17 cellular contexts compared by ENCODE assay signal in the genomic region with DNA sequence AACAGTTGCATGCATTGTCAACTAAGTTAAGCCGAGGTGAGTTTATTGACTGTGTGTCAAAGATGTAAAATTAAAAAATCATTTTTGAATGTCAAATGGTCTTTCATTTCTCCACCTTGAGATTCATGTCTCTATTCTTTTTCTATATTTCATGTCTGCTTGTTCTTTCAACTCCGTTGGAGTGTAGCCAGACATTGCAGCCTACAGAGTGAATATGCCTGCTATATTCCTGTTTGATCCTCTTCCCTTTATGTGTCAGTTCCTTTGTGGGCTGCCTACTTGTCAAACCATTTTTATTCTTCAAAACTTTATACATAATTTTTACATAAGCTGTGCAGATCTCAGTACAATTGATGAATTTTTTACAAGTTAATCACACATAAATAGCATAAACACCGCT.
"Had no signal": no experiment of that assay in that cellular context is flagged by ENCODE, and none has a peak within 500 bp of the region (broad histone marks: within the 10 kb centered on the region; RNA-seq: fewer than 3 reads in every experiment).

No MANE protein-coding gene starts in this region.

- H3K4me1 ChIP-seq: esophagus squamous epithelium, parathyroid adenoma, prostate gland, right lobe of liver, suprapubic skin, tibial artery, upper lobe of right lung, vagina had no signal

- H3K4me3 Mint-ChIP-seq: naive thymus-derived CD4-positive, alpha-beta T cell; nephron progenitor cell; stimulated activated effector memory CD8-positive, alpha-beta T cell treated with anti-CD3 and anti-CD28 coated beads, Interleukin-12 subunit alpha, Interleukin-12 subunit beta, amount 100 ng/mL, for 72 hours had no signal

- H3K27ac ChIP-seq: esophagus squamous epithelium, hepatocyte, parathyroid adenoma, prostate gland, right lobe of liver, suprapubic skin, tibial artery, upper lobe of right lung, vagina had no signal

- DNase-seq: dermis blood vessel endothelial cell; esophagus squamous epithelium; naive thymus-derived CD4-positive, alpha-beta T cell; nephron progenitor cell; retina; right lobe of liver; stimulated activated CD4-positive, alpha-beta T cell treated with anti-CD3 and anti-CD28 coated beads, Interleukin-4, amount 100 ng/mL, for 1 hour; stimulated activated CD8-positive, alpha-beta memory T cell treated with anti-CD3 and anti-CD28 coated beads, Interleukin-4, amount 100 ng/mL, for 48 hours; stimulated activated naive CD8-positive, alpha-beta T cell treated with anti-CD3 and anti-CD28 coated beads, Interleukin-15, Interleukin-2, amounts not matched to agents 100 U/mL and 50 U/mL, for 24 hours; tibial artery; upper lobe of right lung had no signal

- H3K4me1 Mint-ChIP-seq: naive thymus-derived CD4-positive, alpha-beta T cell; nephron progenitor cell; stimulated activated effector memory CD8-positive, alpha-beta T cell treated with anti-CD3 and anti-CD28 coated beads, Interleukin-12 subunit alpha, Interleukin-12 subunit beta, amount 100 ng/mL, for 72 hours had no signal

- H3K27me3 Mint-ChIP-seq: naive thymus-derived CD4-positive, alpha-beta T cell had no signal

- H3K9me3 Mint-ChIP-seq: nephron progenitor cell had no signal

- H3K27ac Mint-ChIP-seq: naive thymus-derived CD4-positive, alpha-beta T cell; nephron progenitor cell; stimulated activated effector memory CD8-positive, alpha-beta T cell treated with anti-CD3 and anti-CD28 coated beads, Interleukin-12 subunit alpha, Interleukin-12 subunit beta, amount 100 ng/mL, for 72 hours had no signal

- H3K4me3 ChIP-seq: esophagus squamous epithelium, hepatocyte, prostate gland, right lobe of liver, suprapubic skin, tibial artery, upper lobe of right lung, vagina had no signal

- H3K36me3 ChIP-seq: esophagus squamous epithelium, prostate gland, right lobe of liver, suprapubic skin, tibial artery, upper lobe of right lung, vagina had no signal

- H3K27me3 ChIP-seq: esophagus squamous epithelium, hepatocyte, right lobe of liver, suprapubic skin, tibial artery, upper lobe of right lung, vagina had no signal

- H3K9me3 ChIP-seq: esophagus squamous epithelium, prostate gland, right lobe of liver, suprapubic skin, tibial artery, upper lobe of right lung, vagina had no signal

- H3K36me3 Mint-ChIP-seq: naive thymus-derived CD4-positive, alpha-beta T cell; stimulated activated effector memory CD8-positive, alpha-beta T cell treated with anti-CD3 and anti-CD28 coated beads, Interleukin-12 subunit alpha, Interleukin-12 subunit beta, amount 100 ng/mL, for 72 hours had no signal
